2 cellular contexts compared by ENCODE assay signal in genomic region chr1:101029184-101029583, GRCh38.
A peak's percentile ranks its signal among the peaks of the same experiment; 100 is the strongest.
TF ChIP-seq lines count a peak whose summit lies in the region.

No MANE protein-coding gene starts in this region.

TF ChIP-seq in IMR-90, 13 proteins besides CTCF, POLR2A, EP300 and RAD21:
- TF ChIP-seq MAFK (IDR thresholded peaks at IDR 0.05; ENCODE audit: low read depth, low read length) = peak; percentile 75
- no peak for TF ChIP-seq MXI1 (IDR thresholded peaks at IDR 0.05; ENCODE audit: borderline replicate concordance, low read depth, low read length)

TF ChIP-seq in K562, 482 proteins besides CTCF, POLR2A, EP300 and RAD21:
- TF ChIP-seq MAFF (IDR thresholded peaks at IDR 0.05; ENCODE audit: low read length) (peak; percentile 42), C11orf30 (IDR thresholded peaks at IDR 0.05; ENCODE audit: low read depth) (peak; percentile 80), POLR3G (IDR thresholded peaks at IDR 0.05; ENCODE audit: extremely low read depth, insufficient read length, insufficient replicate concordance) (no peak), MAFG (tag; conservative IDR thresholded peaks at IDR 0.05) (peak; percentile 58; the same call in 1 of the 2 replicates), ZNF316 (IDR thresholded peaks at IDR 0.05) (peak; percentile 90), SPI1 (IDR thresholded peaks at IDR 0.05; ENCODE audit: borderline replicate concordance, low read depth, low read length) (no peak), MAFK (IDR thresholded peaks at IDR 0.05; ENCODE audit: low read length) (peak; percentile 8; the same call in 1 of the 2 replicates)
